1 cellular context compared by ENCODE assay signal in genomic region chr10:130395248-130395936, GRCh38.
TF ChIP-seq lines count a peak whose summit lies in the region.

No MANE protein-coding gene starts in this region.

TF ChIP-seq in H1, 55 proteins besides CTCF, POLR2A, EP300 and RAD21 (continued from another document):
- TF ChIP-seq CHD7 (IDR thresholded peaks at IDR 0.05; ENCODE audit: insufficient replicate concordance, low read length), result peak; percentile 73
- TF ChIP-seq SIX5 (IDR thresholded peaks at IDR 0.05; ENCODE audit: low read depth, low read length), result no peak
- no peak for TF ChIP-seq BCL11A (IDR thresholded peaks at IDR 0.05; ENCODE audit: low read depth in 2 of 2, low read length in 2 of 2)
TF ChIP-seq in H1: peak in this region for 1.
